ENCODE assay signal across 27 cellular contexts in genomic region chr2:158325782-158326335, GRCh38.
"Had no signal": no experiment of that assay in that cellular context is flagged by ENCODE, and none has a peak within 500 bp of the region (broad histone marks: within the 10 kb centered on the region; RNA-seq: fewer than 3 reads in every experiment).

No MANE protein-coding gene starts in this region.

- H2AFZ ChIP-seq: hepatocyte, parathyroid adenoma had no signal

- H3K4me1 ChIP-seq: esophagus muscularis mucosa, gastroesophageal sphincter, heart left ventricle, left lung, parathyroid adenoma, right lobe of liver, suprapubic skin, transverse colon, upper lobe of right lung, uterus had no signal

- H3K9me3 ChIP-seq: gastroesophageal sphincter, right lobe of liver, transverse colon, upper lobe of right lung, uterus had no signal

- H3K9ac ChIP-seq: parathyroid adenoma had no signal

- H3K27ac Mint-ChIP-seq: endodermal cell; naive thymus-derived CD8-positive, alpha-beta T cell; nephron progenitor cell; progenitor cell of endocrine pancreas; stimulated activated naive CD8-positive, alpha-beta T cell treated with anti-CD3 and anti-CD28 coated beads, Interleukin-15, amount 100 ng/mL, for 72 hours had no signal

- H3K4me1 Mint-ChIP-seq: endodermal cell; naive thymus-derived CD8-positive, alpha-beta T cell; nephron progenitor cell; stimulated activated naive CD8-positive, alpha-beta T cell treated with anti-CD3 and anti-CD28 coated beads, Interleukin-15, amount 100 ng/mL, for 72 hours had no signal

- H3K27me3 ChIP-seq: dorsolateral prefrontal cortex, esophagus muscularis mucosa, foreskin keratinocyte, gastroesophageal sphincter, heart left ventricle, hepatocyte, left lung, right lobe of liver, suprapubic skin, transverse colon, upper lobe of right lung, uterus had no signal

- H3K4me2 ChIP-seq: hepatocyte had no signal

- DNase-seq: dorsolateral prefrontal cortex; effector CD4-positive, alpha-beta T cell; endodermal cell; heart left ventricle; kidney; left cardiac atrium; left lung; mesendoderm; naive thymus-derived CD8-positive, alpha-beta T cell; nephron progenitor cell; occipital lobe; right lobe of liver; small intestine; stimulated activated CD4-positive, alpha-beta T cell treated with anti-CD3 and anti-CD28 coated beads, Interleukin-15, amount 100 ng/mL, for 24 hours; stimulated activated CD4-positive, alpha-beta T cell treated with anti-CD3 and anti-CD28 coated beads, Interleukin-2, amount 100 ng/mL, for 48 hours; stimulated activated naive CD4-positive, alpha-beta T cell; stimulated activated naive CD8-positive, alpha-beta T cell treated with anti-CD3 and anti-CD28 coated beads, Interleukin-15, amount 100 ng/mL, for 72 hours; transverse colon; upper lobe of right lung; uterus had no signal

- H3K27ac ChIP-seq: dorsolateral prefrontal cortex, esophagus muscularis mucosa, foreskin keratinocyte, gastroesophageal sphincter, heart left ventricle, hepatocyte, left lung, parathyroid adenoma, right lobe of liver, suprapubic skin, transverse colon, upper lobe of right lung, uterus had no signal

- H3K4me3 Mint-ChIP-seq: endodermal cell; naive thymus-derived CD8-positive, alpha-beta T cell; nephron progenitor cell; stimulated activated naive CD8-positive, alpha-beta T cell treated with anti-CD3 and anti-CD28 coated beads, Interleukin-15, amount 100 ng/mL, for 72 hours had no signal

- H3K4me3 ChIP-seq: dorsolateral prefrontal cortex, esophagus muscularis mucosa, gastroesophageal sphincter, heart left ventricle, hepatocyte, left lung, right lobe of liver, suprapubic skin, transverse colon, upper lobe of right lung, uterus had no signal

- H3K79me2 ChIP-seq: hepatocyte, parathyroid adenoma had no signal

- H3K36me3 ChIP-seq: esophagus muscularis mucosa, gastroesophageal sphincter, heart left ventricle, left lung, right lobe of liver, suprapubic skin, transverse colon, upper lobe of right lung, uterus had no signal

- H3K36me3 Mint-ChIP-seq: naive thymus-derived CD8-positive, alpha-beta T cell had no signal

- H3K27me3 Mint-ChIP-seq: progenitor cell of endocrine pancreas; stimulated activated naive CD8-positive, alpha-beta T cell treated with anti-CD3 and anti-CD28 coated beads, Interleukin-15, amount 100 ng/mL, for 72 hours had no signal

- ATAC-seq: gastroesophageal sphincter; heart left ventricle; naive thymus-derived CD8-positive, alpha-beta T cell; stimulated activated naive CD8-positive, alpha-beta T cell treated with anti-CD3 and anti-CD28 coated beads, Interleukin-15, amount 100 ng/mL, for 72 hours; upper lobe of right lung had no signal
